Comparison of ENCODE assay signal across 1 cellular context in the genomic region with DNA sequence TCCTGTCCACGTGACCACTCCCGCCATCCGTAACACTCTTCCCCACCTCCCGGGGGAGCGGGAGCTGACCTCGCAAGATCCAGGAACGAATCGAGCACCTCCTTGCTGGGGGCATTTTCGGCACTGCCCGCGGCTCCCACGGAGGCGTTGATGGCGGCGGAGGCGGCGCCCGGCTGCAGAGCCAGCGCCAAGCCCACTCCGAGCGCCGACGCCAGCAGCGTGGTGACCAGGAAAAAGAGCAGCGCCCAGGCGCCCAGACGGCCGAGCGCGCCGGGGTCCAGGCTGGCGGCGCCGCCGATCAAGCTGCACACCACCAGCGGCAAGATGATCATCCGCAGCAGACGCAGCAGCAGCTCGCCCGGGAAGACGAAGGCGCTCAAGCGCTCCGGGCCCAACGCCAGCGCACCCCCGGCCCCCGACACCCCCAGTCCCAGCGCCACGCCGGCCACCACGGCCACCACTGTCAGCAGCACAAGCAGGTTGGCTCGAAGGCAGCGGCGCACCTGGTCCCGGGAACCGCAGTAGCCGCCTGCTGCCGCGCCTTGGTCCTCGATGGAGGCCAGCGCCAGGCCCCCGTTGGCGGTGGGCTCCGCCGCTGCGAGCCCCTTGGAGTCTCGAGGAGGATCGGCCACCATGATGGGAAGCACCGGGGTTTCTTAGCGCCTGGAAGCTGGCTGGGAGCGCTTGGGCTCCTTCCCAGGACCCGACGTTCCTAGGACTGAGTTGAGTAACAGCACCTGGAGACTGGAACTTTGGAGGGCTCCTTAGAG.
A peak's percentile ranks its signal among the peaks of the same experiment; 100 is the strongest.
TF ChIP-seq lines count a peak whose summit lies in the region.

No MANE protein-coding gene starts in this region.

TF ChIP-seq in K562, 482 proteins besides CTCF, POLR2A, EP300 and RAD21 (continued from another document and continues in another):
- TF ChIP-seq ARID4B (CRISPR knock-in tag; IDR thresholded peaks at IDR 0.05) (no peak; the same call in 1 of the 2 replicates), ZNF408 (CRISPR knock-in tag; IDR thresholded peaks at IDR 0.05; ENCODE audit: low read depth) (no peak), ZNF449 (CRISPR knock-in tag; IDR thresholded peaks at IDR 0.05) (no peak), BRF1 (IDR thresholded peaks at IDR 0.05; ENCODE audit: borderline replicate concordance, extremely low read depth, insufficient read length) (no peak), ZNF24 (IDR thresholded peaks at IDR 0.05) (no peak), NFIC (IDR thresholded peaks at IDR 0.05) (no peak), RNF2 (IDR thresholded peaks at IDR 0.05) (no peak), CXXC5 (CRISPR knock-in tag; IDR thresholded peaks at IDR 0.05) (no peak), BRD4 (IDR thresholded peaks at IDR 0.05) (no peak), SIRT6 (IDR thresholded peaks at IDR 0.05; ENCODE audit: low read depth, low read length) (no peak), ZNF740 (CRISPR knock-in tag; IDR thresholded peaks at IDR 0.05) (0 out of 2 replicates have a peak, but pooled peaks have one; percentile 33), ZNF740 (tag; IDR thresholded peaks at IDR 0.05) (0 out of 4 replicates have a peak, but pooled peaks of 1 of the 2 experiments have one; percentile 32), ZNF354B (CRISPR knock-in tag; IDR thresholded peaks at IDR 0.05) (no peak), NFXL1 (CRISPR knock-in tag; IDR thresholded peaks at IDR 0.05) (no peak), FOXJ2 (tag; IDR thresholded peaks at IDR 0.05) (no peak), HMG20B (CRISPR knock-in tag; IDR thresholded peaks at IDR 0.05) (no peak), TRIM25 (IDR thresholded peaks at IDR 0.05; ENCODE audit: borderline replicate concordance) (no peak), TCF7 (IDR thresholded peaks at IDR 0.05; ENCODE audit: borderline replicate concordance) (no peak), ZNF589 (CRISPR knock-in tag; IDR thresholded peaks at IDR 0.05; ENCODE audit: low read depth) (no peak), DIDO1 (tag; IDR thresholded peaks at IDR 0.05; ENCODE audit: low read depth) (no peak), FOXM1 (IDR thresholded peaks at IDR 0.05; ENCODE audit: low read depth) (no peak), FOXM1 (CRISPR knock-in tag; IDR thresholded peaks at IDR 0.05; ENCODE audit: low read depth) (no peak), SMAD3 (CRISPR knock-in tag; conservative IDR thresholded peaks at IDR 0.05) (no peak), CBFA2T2 (conservative IDR thresholded peaks at IDR 0.05) (peak; percentile 32; the same call in 1 of the 2 replicates), USF1 (CRISPR knock-in tag; IDR thresholded peaks at IDR 0.05) (peak; percentile 80; the same call in 1 of the 2 replicates), ZNF280B (CRISPR knock-in tag; IDR thresholded peaks at IDR 0.05) (no peak), POLR2B (IDR thresholded peaks at IDR 0.05; ENCODE audit: low read depth, partially characterized antibody) (no peak), ETV5 (CRISPR knock-in tag; IDR thresholded peaks at IDR 0.05; ENCODE audit: low read depth) (no peak), CBX2 (IDR thresholded peaks at IDR 0.05; ENCODE audit: insufficient read depth, low read length, poor library complexity, severe bottlenecking) (no peak), FOXK1 (CRISPR knock-in tag; IDR thresholded peaks at IDR 0.05; ENCODE audit: borderline replicate concordance) (no peak)
- TF ChIP-seq, protein P1, sequence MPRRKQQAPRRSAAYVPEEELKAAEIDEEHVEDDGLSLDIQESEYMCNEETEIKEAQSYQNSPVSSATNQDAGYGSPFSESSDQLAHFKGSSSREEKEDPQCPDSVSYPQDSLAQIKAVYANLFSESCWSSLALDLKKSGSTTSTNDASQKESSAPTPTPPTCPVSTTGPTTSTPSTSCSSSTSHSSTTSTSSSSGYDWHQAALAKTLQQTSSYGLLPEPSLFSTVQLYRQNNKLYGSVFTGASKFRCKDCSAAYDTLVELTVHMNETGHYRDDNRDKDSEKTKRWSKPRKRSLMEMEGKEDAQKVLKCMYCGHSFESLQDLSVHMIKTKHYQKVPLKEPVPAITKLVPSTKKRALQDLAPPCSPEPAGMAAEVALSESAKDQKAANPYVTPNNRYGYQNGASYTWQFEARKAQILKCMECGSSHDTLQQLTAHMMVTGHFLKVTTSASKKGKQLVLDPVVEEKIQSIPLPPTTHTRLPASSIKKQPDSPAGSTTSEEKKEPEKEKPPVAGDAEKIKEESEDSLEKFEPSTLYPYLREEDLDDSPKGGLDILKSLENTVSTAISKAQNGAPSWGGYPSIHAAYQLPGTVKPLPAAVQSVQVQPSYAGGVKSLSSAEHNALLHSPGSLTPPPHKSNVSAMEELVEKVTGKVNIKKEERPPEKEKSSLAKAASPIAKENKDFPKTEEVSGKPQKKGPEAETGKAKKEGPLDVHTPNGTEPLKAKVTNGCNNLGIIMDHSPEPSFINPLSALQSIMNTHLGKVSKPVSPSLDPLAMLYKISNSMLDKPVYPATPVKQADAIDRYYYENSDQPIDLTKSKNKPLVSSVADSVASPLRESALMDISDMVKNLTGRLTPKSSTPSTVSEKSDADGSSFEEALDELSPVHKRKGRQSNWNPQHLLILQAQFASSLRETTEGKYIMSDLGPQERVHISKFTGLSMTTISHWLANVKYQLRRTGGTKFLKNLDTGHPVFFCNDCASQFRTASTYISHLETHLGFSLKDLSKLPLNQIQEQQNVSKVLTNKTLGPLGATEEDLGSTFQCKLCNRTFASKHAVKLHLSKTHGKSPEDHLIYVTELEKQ (CRISPR knock-in tag; IDR thresholded peaks at IDR 0.05), result no peak
- TF ChIP-seq, protein P2, sequence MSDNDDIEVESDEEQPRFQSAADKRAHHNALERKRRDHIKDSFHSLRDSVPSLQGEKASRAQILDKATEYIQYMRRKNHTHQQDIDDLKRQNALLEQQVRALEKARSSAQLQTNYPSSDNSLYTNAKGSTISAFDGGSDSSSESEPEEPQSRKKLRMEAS (CRISPR knock-in tag; IDR thresholded peaks at IDR 0.05), result 0 out of 2 replicates have a peak, but pooled peaks have one; percentile 38
- TF ChIP-seq, protein P3, sequence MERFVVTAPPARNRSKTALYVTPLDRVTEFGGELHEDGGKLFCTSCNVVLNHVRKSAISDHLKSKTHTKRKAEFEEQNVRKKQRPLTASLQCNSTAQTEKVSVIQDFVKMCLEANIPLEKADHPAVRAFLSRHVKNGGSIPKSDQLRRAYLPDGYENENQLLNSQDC (CRISPR knock-in tag; IDR thresholded peaks at IDR 0.05), result no peak
